In genomic region chr15:41104234-41104633, GRCh38 we compare ENCODE assay signal across 18 cellular contexts. TPM values are rescaled to one million over a fixed set of nuclear protein-coding genes. Genes with fewer than 3 reads are reported as not detected.
DNase-seq lines count a peak whose midpoint lies in the region; ATAC-seq, FAIRE-seq and TF ChIP-seq lines count a peak whose summit lies in the region.
"Had no signal": no experiment of that assay in that cellular context is flagged by ENCODE, and none has a peak within 500 bp of the region (broad histone marks: within the 10 kb centered on the region; RNA-seq: fewer than 3 reads in every experiment).

No MANE protein-coding gene starts in this region.

- 58 to 66% methylated on average over 2 of the region's 2 CpGs for WGBS in tibial nerve, 2 donors

- no peaks in the 10 kb centered on the region for H3K36me3 Mint-ChIP-seq in T-helper 17 cell (ENCODE audit: low read depth)

- peaks cover 20% of the 10 kb centered on the region for H3K4me1 Mint-ChIP-seq in T-helper 17 cell

- TF ChIP-seq CTCF in bronchial epithelial cell (IDR thresholded peaks at IDR 0.05; ENCODE audit: insufficient read depth, low read length, severe bottlenecking) (no peak), tibial nerve (IDR thresholded peaks at IDR 0.05) (no peak)

- no peak overlapping the region for H3K27ac ChIP-seq in tibial nerve
- H3K27ac ChIP-seq: BLaER1 treated with 17β-estradiol and CSF1 and Interleukin-3, amounts not matched to agents 10 nM and 100 nM; colonic mucosa; gastroesophageal sphincter; KMS-11 had no signal

- no peak overlapping the region for H3K4me3 ChIP-seq in bronchial epithelial cell (ENCODE audit: low read depth, low read length)
- H3K4me3 ChIP-seq in tibial nerve = no peak overlapping the region
- H3K4me3 ChIP-seq: BLaER1 treated with 17β-estradiol and CSF1 and Interleukin-3, amounts not matched to agents 10 nM and 100 nM; colonic mucosa; gastroesophageal sphincter had no signal

- TF ChIP-seq EP300 in Ishikawa (IDR thresholded peaks at IDR 0.05; ENCODE audit: borderline replicate concordance) (no peak), tibial nerve (IDR thresholded peaks at IDR 0.05) (no peak)

- H3K36me3 ChIP-seq in bronchial epithelial cell (ENCODE audit: control insufficient read depth, insufficient read depth, low read length) (peaks cover 2% of the 10 kb centered on the region), tibial nerve (peaks cover 0 to 27% (median 0%) of the 10 kb centered on the region in 3 donors)
- H3K36me3 ChIP-seq: colonic mucosa had no signal

- no peaks in the 10 kb centered on the region for H3K27me3 Mint-ChIP-seq in T-helper 17 cell
- H3K27me3 Mint-ChIP-seq: activated naive CD4-positive, alpha-beta T cell treated with anti-CD3 and anti-CD28 coated beads, Interleukin-2, amount 50 U/mL, for 24 hours; stimulated activated memory B cell treated with anti-CD40 and anti-IgM and Interleukin-4, amounts not matched to agents 10 μg/mL and 1 μg/mL and 100 μg/mL, for 72 hours had no signal

- H3K9me3 ChIP-seq in T-helper 17 cell (ENCODE audit: control insufficient read depth, low read length, poor library complexity, severe bottlenecking) (no peaks in the 10 kb centered on the region), tibial nerve (no peaks in the 10 kb centered on the region)
- H3K9me3 ChIP-seq: BLaER1 treated with 17β-estradiol and CSF1 and Interleukin-3, amounts not matched to agents 10 nM and 100 nM; colonic mucosa; gastroesophageal sphincter had no signal

- no peak overlapping the region for H3K4me3 Mint-ChIP-seq in T-helper 17 cell
- H3K4me3 Mint-ChIP-seq: activated naive CD4-positive, alpha-beta T cell treated with anti-CD3 and anti-CD28 coated beads, Interleukin-2, amount 50 U/mL, for 24 hours; stimulated activated memory B cell treated with anti-CD40 and anti-IgM and Interleukin-4, amounts not matched to agents 10 μg/mL and 1 μg/mL and 100 μg/mL, for 72 hours had no signal

- no peak for FAIRE-seq in bronchial epithelial cell (lab: Jason Lieb, UNC)
- FAIRE-seq: islet of Langerhans had no signal

- H3K27me3 ChIP-seq in bronchial epithelial cell (ENCODE audit: control insufficient read depth, insufficient read depth, low read length) = no peaks in the 10 kb centered on the region
- no peaks in the 10 kb centered on the region for H3K27me3 ChIP-seq in tibial nerve
- H3K27me3 ChIP-seq: BLaER1 treated with 17β-estradiol and CSF1 and Interleukin-3, amounts not matched to agents 10 nM and 100 nM; colonic mucosa; gastroesophageal sphincter had no signal

- DNase-seq in AG20443 (ENCODE audit: low spot score) (peak; percentile 16), bronchial epithelial cell (ENCODE audit: low read depth) (peak; percentile 78), kidney tubule cell (ENCODE audit: low spot score) (peak; percentile 31), T-helper 17 cell (no peak), NCI-H2029 treated with DMSO at 0.1 percent for 48 hours (lab: John Stamatoyannopoulos, UW) (no peak), tibial nerve (ENCODE audit: low spot score in 2 of 2) (no peak), UCSD-AML1 (lab: John Stamatoyannopoulos, UW; ENCODE audit: unreplicated experiment) (no peak)
- DNase-seq: activated CD4-positive, CD25-positive, alpha-beta regulatory T cell treated with anti-CD3 and anti-CD28 coated beads, Interleukin-2, amount 50 U/mL, for 72 hours; colonic mucosa; retina; stimulated activated CD4-positive, alpha-beta T cell treated with anti-CD3 and anti-CD28 coated beads, Interleukin-4, amount 100 ng/mL, for 4 hours had no signal

- ATAC-seq in T-helper 17 cell = no peak
- ATAC-seq: gastroesophageal sphincter; stimulated activated memory B cell treated with anti-CD40 and anti-IgM and Interleukin-4, amounts not matched to agents 10 μg/mL and 1 μg/mL and 100 μg/mL, for 72 hours had no signal

- no peak for TF ChIP-seq POLR2A in tibial nerve (IDR thresholded peaks at IDR 0.05)

- TF ChIP-seq RAD21 in Ishikawa (IDR thresholded peaks at IDR 0.05; ENCODE audit: low read depth) = no peak

- peaks cover 0 to 23% (median 0%) of the 10 kb centered on the region in 4 donors for H3K4me1 ChIP-seq in tibial nerve
- H3K4me1 ChIP-seq: colonic mucosa had no signal

- H3K27ac Mint-ChIP-seq in T-helper 17 cell = no peak overlapping the region
- H3K27ac Mint-ChIP-seq: activated naive CD4-positive, alpha-beta T cell treated with anti-CD3 and anti-CD28 coated beads, Interleukin-2, amount 50 U/mL, for 24 hours; stimulated activated memory B cell treated with anti-CD40 and anti-IgM and Interleukin-4, amounts not matched to agents 10 μg/mL and 1 μg/mL and 100 μg/mL, for 72 hours had no signal

TF ChIP-seq in Ishikawa, 13 proteins besides CTCF, POLR2A, EP300 and RAD21:
- no peak for TF ChIP-seq CREB1 (IDR thresholded peaks at IDR 0.05; ENCODE audit: low read depth)
- TF ChIP-seq NFIC (IDR thresholded peaks at IDR 0.05) = 0 out of 2 replicates have a peak, but pooled peaks have one; percentile 4
- no peak for TF ChIP-seq REST (IDR thresholded peaks at IDR 0.05; ENCODE audit: low read depth)

RNA-seq across cellular contexts. Expression of gene INO80, which starts 11.8 kb away (rescaled TPM):
- total RNA-seq in bronchial epithelial cell = 18.1 and 23.7 TPM in 2 replicates
- 10 to 100 TPM; 28.5 to 37.5 TPM for total RNA-seq in T-helper 17 cell
- 10 to 100 TPM; 21.6 to 40.8 (median 33.2) TPM for total RNA-seq in tibial nerve

Comparison
In these comparisons a context has a peak if more than half of its experiments do, and no peak if none do; other contexts are left out.
1. DNase-seq: peak in AG20443 (single experiment), bronchial epithelial cell (single experiment) and kidney tubule cell (single experiment); none in T-helper 17 cell (0 of 3), NCI-H2029 treated with DMSO at 0.1 percent for 48 hours (single experiment), tibial nerve (0 of 2) and UCSD-AML1 (single experiment).